ENCODE assay signal across 8 cellular contexts in the genomic region with DNA sequence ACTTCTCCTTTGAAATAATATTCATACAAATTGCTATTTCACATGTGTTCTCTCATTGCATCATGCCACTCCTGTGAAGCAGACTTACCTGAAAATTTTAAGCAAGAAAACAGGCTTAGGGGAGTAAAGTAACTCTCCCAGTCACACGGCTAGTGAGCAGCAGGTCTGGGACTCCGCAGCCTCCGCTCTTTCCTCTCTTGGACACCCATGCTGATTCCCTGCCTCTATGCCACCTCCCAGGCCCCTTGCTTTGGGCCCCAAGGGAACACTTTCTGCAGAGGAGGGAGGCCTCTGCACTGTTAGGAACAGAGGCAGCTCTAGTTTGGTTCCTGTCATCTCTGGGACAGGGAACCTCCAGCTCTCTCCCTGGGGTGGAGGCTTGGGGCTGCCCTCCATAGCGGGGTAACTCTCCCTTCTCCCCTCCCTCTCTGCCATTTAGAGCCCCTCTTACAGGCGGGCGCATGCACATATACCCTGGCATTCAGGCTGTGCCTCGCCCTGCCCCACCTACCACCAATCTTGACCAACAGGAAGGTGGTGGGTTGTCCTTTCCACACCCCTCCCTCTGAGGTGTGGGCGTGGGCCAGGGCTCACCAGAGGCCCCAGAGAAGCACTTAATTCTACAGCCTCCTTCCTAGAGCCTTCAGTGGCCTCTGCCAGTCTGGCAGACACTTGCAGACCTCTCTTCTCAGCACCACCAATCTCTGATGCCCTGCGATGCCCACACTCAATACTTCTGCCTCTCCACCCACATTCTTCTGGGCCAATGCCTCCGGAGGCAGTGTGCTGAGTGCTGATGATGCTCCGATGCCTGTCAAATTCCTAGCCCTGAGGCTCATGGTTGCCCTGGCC. TPM values are rescaled to one million over a fixed set of nuclear protein-coding genes. Genes with fewer than 3 reads are reported as not detected.
DNase-seq lines count a peak whose midpoint lies in the region; ATAC-seq, FAIRE-seq and TF ChIP-seq lines count a peak whose summit lies in the region.

A gene with protein sequence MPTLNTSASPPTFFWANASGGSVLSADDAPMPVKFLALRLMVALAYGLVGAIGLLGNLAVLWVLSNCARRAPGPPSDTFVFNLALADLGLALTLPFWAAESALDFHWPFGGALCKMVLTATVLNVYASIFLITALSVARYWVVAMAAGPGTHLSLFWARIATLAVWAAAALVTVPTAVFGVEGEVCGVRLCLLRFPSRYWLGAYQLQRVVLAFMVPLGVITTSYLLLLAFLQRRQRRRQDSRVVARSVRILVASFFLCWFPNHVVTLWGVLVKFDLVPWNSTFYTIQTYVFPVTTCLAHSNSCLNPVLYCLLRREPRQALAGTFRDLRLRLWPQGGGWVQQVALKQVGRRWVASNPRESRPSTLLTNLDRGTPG (plus strand): TSS at position 646 of the 852 bp plus-strand sequence. CDS start 72 bp downstream, at position 718.

- no peaks in the 10 kb centered on the region for H3K9me3 Mint-ChIP-seq in dendritic cell treated with granulocyte-macrophage colony-stimulating factor and Interleukin-4, amounts not matched to agents 40 ng/mL and 50 ng/mL, for 4 days

- DNase-seq in NCI-H2107 (lab: John Stamatoyannopoulos, UW) (peak; percentile 15), NCI-H2107 treated with DMSO at 0.1 percent for 48 hours (lab: John Stamatoyannopoulos, UW; ENCODE audit: unreplicated experiment) (no peak), OCI-LY7 (ENCODE audit: low spot score) (peak; percentile 52), pancreas (peak in 2 of 6 donors; percentile 39 to 62), HCEC 1CT (no peak)

- H3K9me3 ChIP-seq in OCI-LY7 (ENCODE audit: low read length), result no peaks in the 10 kb centered on the region
- H3K9me3 ChIP-seq in pancreas, result no peaks in the 10 kb centered on the region

- no TSS peak for BruUV-seq in OCI-LY7 (replicated peaks; lab: Mats Ljungman, UMichigan)

- peaks cover 66% of the 10 kb centered on the region for H3K4me1 Mint-ChIP-seq in dendritic cell treated with granulocyte-macrophage colony-stimulating factor and Interleukin-4, amounts not matched to agents 40 ng/mL and 50 ng/mL, for 4 days (ENCODE audit: low read depth)

- FAIRE-seq in pancreas (lab: Jason Lieb, UNC), result no peak

- no peak within 1 kb of the TSS for H3K4me3 Mint-ChIP-seq in dendritic cell treated with granulocyte-macrophage colony-stimulating factor and Interleukin-4, amounts not matched to agents 40 ng/mL and 50 ng/mL, for 4 days

- H3K27ac ChIP-seq in OCI-LY7 (ENCODE audit: low read depth, low read length, poor library complexity, severe bottlenecking) (peak within 1 kb of the TSS; percentile 75), pancreas (peak within 1 kb of the TSS; percentile 39 to 73 (median 68))

- peak within 1 kb of the TSS; percentile 81 for H3K27ac Mint-ChIP-seq in dendritic cell treated with granulocyte-macrophage colony-stimulating factor and Interleukin-4, amounts not matched to agents 40 ng/mL and 50 ng/mL, for 4 days

- no peaks in the 10 kb centered on the region for H3K9me2 ChIP-seq in OCI-LY7 (ENCODE audit: insufficient read depth, low read length)

- H2AFZ ChIP-seq in OCI-LY7 (ENCODE audit: low read length), result peak within 1 kb of the TSS; percentile 34; the same call in 1 of the 2 replicates

- H3K4me2 ChIP-seq in OCI-LY7 (ENCODE audit: low read length), result peak within 1 kb of the TSS; percentile 60

- H3K79me2 ChIP-seq in OCI-LY7 (ENCODE audit: insufficient read depth, low read depth, low read length), result no peaks in the 10 kb centered on the region

- intact Hi-C loops in OCI-LY7 (cut with micrococcal nuclease; ENCODE audit: unreplicated experiment), result no loop called here
- intact Hi-C loops in dendritic cell treated with granulocyte-macrophage colony-stimulating factor and Interleukin-4, amounts not matched to agents 40 ng/mL and 50 ng/mL, for 4 days (cut with micrococcal nuclease), result loop anchor here (5.0 kb wide), 1 partner anchor 36 kb away; the partner anchor contains the start of gene ARHGEF2
- intact Hi-C loops in pancreas (cut with DNase I), result loop anchor here in 1 of 3 donors (5.0 kb wide), 1 partner anchor 41 kb away; no protein-coding TSS in a partner anchor

- peak; percentile 6 to 49 (median 20) for ATAC-seq in pancreas
- no peak for ATAC-seq in GM18502 (IDR thresholded peaks at IDR 0.05; ENCODE audit: poor library complexity, unreplicated experiment)
- ATAC-seq in GM21423 (IDR thresholded peaks at IDR 0.05; ENCODE audit: unreplicated experiment), result no peak

- H3K4me3 ChIP-seq in OCI-LY7 (ENCODE audit: low read depth, low read length, poor library complexity, severe bottlenecking), result peak within 1 kb of the TSS; percentile 11
- H3K4me3 ChIP-seq in pancreas, result no peak within 1 kb of the TSS

- WGBS in pancreas, 2 donors, result 48 to 56% methylated on average over 11 of the region's 11 CpGs

- no peaks in the 10 kb centered on the region for H4K20me1 ChIP-seq in OCI-LY7 (ENCODE audit: insufficient read depth, low read length)

- POLR2A ChIA-PET in OCI-LY7 (lab: Charles Lee), result interaction anchor here (0.7 to 1.4 kb wide), 5 partner anchors 32 to 48 kb away, joined by 3 to 4 read pairs (median 4); no protein-coding TSS in a partner anchor

- no peaks in the 10 kb centered on the region for H3K27me3 ChIP-seq in pancreas

- H3K4me1 ChIP-seq in OCI-LY7 (ENCODE audit: insufficient read depth, low read length, poor library complexity, severe bottlenecking) (peaks cover 76% of the 10 kb centered on the region), pancreas (peaks cover 8 to 11% (median 9%) of the 10 kb centered on the region in 3 donors)

- H3K36me3 ChIP-seq in OCI-LY7 (ENCODE audit: insufficient read depth, low read length), result no peaks in the 10 kb centered on the region; the same call in 1 of the 2 replicates
- no peaks in the 10 kb centered on the region for H3K36me3 ChIP-seq in pancreas

- H3K36me3 Mint-ChIP-seq in dendritic cell treated with granulocyte-macrophage colony-stimulating factor and Interleukin-4, amounts not matched to agents 40 ng/mL and 50 ng/mL, for 4 days (ENCODE audit: low read depth), result peaks cover 24% of the 10 kb centered on the region

- no peaks in the 10 kb centered on the region for H3K27me3 Mint-ChIP-seq in dendritic cell treated with granulocyte-macrophage colony-stimulating factor and Interleukin-4, amounts not matched to agents 40 ng/mL and 50 ng/mL, for 4 days

- CTCF ChIA-PET in OCI-LY7 (lab: Charles Lee; ENCODE audit: unreplicated experiment), result no interaction called here

- TF ChIP-seq CTCF in OCI-LY7 (conservative IDR thresholded peaks at IDR 0.05; ENCODE audit: low read length), result no peak
- TF ChIP-seq CTCF in pancreas (IDR thresholded peaks at IDR 0.05), result no peak

RNA-seq across cellular contexts. Expression of the gene that starts here (rescaled TPM):
- total RNA-seq in OCI-LY7 (2014; rRNA removed; shearing (Covaris generic)), result 3.0 TPM in 1 of 2 replicates, not detected in the other
- total RNA-seq in OCI-LY7 (2022) (0.34 TPM in 1 of 2 replicates, not detected in the other), pancreas (under 1 TPM in 1 of 6 donors, not detected in 5; 0.12 TPM)
- under 1 TPM in 1 of 2 donors, not detected in 1; 0.19 TPM for polyA plus RNA-seq in pancreas

Comparison
In these comparisons a context has a peak if more than half of its experiments do, and no peak if none do; other contexts are left out.
1. DNase-seq: peak in NCI-H2107 (single experiment) and OCI-LY7 (single experiment); none in NCI-H2107 treated with DMSO at 0.1 percent for 48 hours (single experiment) and HCEC 1CT (single experiment).
2. Peak in ATAC-seq and H3K27ac ChIP-seq in pancreas; RNA of the gene not detected or under 1 TPM.